Comparison of ENCODE assay signal across 1 cellular context in genomic region chr2:215967590-215968373, GRCh38.
TF ChIP-seq lines count a peak whose summit lies in the region.

No MANE protein-coding gene starts in this region.

TF ChIP-seq in GM12878, 131 proteins besides CTCF, POLR2A, EP300 and RAD21 (continued from another document):
- TF ChIP-seq ZBTB40 (IDR thresholded peaks at IDR 0.05; ENCODE audit: borderline replicate concordance) (peak; percentile 87), ELK1 (IDR thresholded peaks at IDR 0.05; ENCODE audit: low read depth, low read length) (no peak), MTA2 (IDR thresholded peaks at IDR 0.05; ENCODE audit: low read depth) (no peak)
